ENCODE assay signal across 24 cellular contexts in genomic region chr3:177811835-177812234, GRCh38.
DNase-seq lines count a peak whose midpoint lies in the region; ATAC-seq and TF ChIP-seq lines count a peak whose summit lies in the region.
"Had no signal": no experiment of that assay in that cellular context is flagged by ENCODE, and none has a peak within 500 bp of the region (broad histone marks: within the 10 kb centered on the region; RNA-seq: fewer than 3 reads in every experiment).

No MANE protein-coding gene starts in this region.

- TF ChIP-seq CTCF in choroid plexus epithelial cell (conservative IDR thresholded peaks at IDR 0.05; ENCODE audit: low read depth, low read length) (no peak), sigmoid colon (IDR thresholded peaks at IDR 0.05) (no peak)

- ATAC-seq in HG02981 (IDR thresholded peaks at IDR 0.05; ENCODE audit: unreplicated experiment) = peak; percentile 45
- ATAC-seq in HG03432 (IDR thresholded peaks at IDR 0.05; ENCODE audit: unreplicated experiment) = no peak
- no peak for ATAC-seq in HG02623 (IDR thresholded peaks at IDR 0.05; ENCODE audit: unreplicated experiment)
- ATAC-seq: left cardiac atrium; naive thymus-derived CD8-positive, alpha-beta T cell; right cardiac atrium; T-helper 17 cell had no signal

- no peak for TF ChIP-seq EP300 in sigmoid colon (IDR thresholded peaks at IDR 0.05)

- intact Hi-C loops in sigmoid colon (cut with DNase I) = no loop called here

- peak; percentile 78 for DNase-seq in Caki2 (ENCODE audit: low read depth)
- DNase-seq in choroid plexus epithelial cell (ENCODE audit: low read depth) = peak; percentile 62
- no peak for DNase-seq in sigmoid colon
- no peak for DNase-seq in NCI-H82 treated with DMSO at 0.1 percent for 48 hours (lab: John Stamatoyannopoulos, UW; ENCODE audit: unreplicated experiment)
- DNase-seq: activated CD8-positive, alpha-beta memory T cell treated with anti-CD3 and anti-CD28 coated beads, Interleukin-2, amount 50 U/mL, for 48 hours; activated gamma-delta T cell treated with Interleukin-2 at 50 U/mL for 16 hours; amniotic stem cell; CD4-positive, CD25-positive, alpha-beta regulatory T cell; endodermal cell; GOT3; KG1; left cardiac atrium; mesendoderm; naive thymus-derived CD8-positive, alpha-beta T cell; NCI-H1694; NCI-H2171; NCI-H82; right cardiac atrium; T-helper 17 cell had no signal

- H3K27ac ChIP-seq in sigmoid colon = peak overlapping the region in 3 of 4 donors; percentile 70 to 75 (median 71)

- no peaks in the 10 kb centered on the region for H3K27me3 ChIP-seq in sigmoid colon
- H3K27me3 ChIP-seq: vagina had no signal

- no peak overlapping the region for H3K4me3 ChIP-seq in choroid plexus epithelial cell (ENCODE audit: low read depth, low read length)
- no peak overlapping the region for H3K4me3 ChIP-seq in sigmoid colon
- H3K4me3 ChIP-seq: coronary artery, vagina had no signal

- no peaks in the 10 kb centered on the region for H3K36me3 ChIP-seq in sigmoid colon
- H3K36me3 ChIP-seq: vagina had no signal

- TF ChIP-seq POLR2A in sigmoid colon (IDR thresholded peaks at IDR 0.05) = no peak

- in situ Hi-C loops in Caki2 (cut with HindIII; ENCODE audit: low pct_unique_long_range_greater_than_20kb, low sequenced_read_pairs) = no loop called here

- WGBS in sigmoid colon, 2 donors = 83 to 96% methylated on average over 1 of the region's 1 CpG

- H3K9me3 ChIP-seq in sigmoid colon = no peaks in the 10 kb centered on the region
- H3K9me3 ChIP-seq: vagina had no signal

- peaks cover 0 to 55% (median 45%) of the 10 kb centered on the region in 4 donors for H3K4me1 ChIP-seq in sigmoid colon

Comparison
In these comparisons a context has a peak if more than half of its experiments do, and no peak if none do; other contexts are left out.
1. DNase-seq: peak in Caki2 (single experiment) and choroid plexus epithelial cell (single experiment); none in sigmoid colon (single experiment) and NCI-H82 treated with DMSO at 0.1 percent for 48 hours (single experiment).